Comparison of ENCODE assay signal across 8 cellular contexts in the genomic region with DNA sequence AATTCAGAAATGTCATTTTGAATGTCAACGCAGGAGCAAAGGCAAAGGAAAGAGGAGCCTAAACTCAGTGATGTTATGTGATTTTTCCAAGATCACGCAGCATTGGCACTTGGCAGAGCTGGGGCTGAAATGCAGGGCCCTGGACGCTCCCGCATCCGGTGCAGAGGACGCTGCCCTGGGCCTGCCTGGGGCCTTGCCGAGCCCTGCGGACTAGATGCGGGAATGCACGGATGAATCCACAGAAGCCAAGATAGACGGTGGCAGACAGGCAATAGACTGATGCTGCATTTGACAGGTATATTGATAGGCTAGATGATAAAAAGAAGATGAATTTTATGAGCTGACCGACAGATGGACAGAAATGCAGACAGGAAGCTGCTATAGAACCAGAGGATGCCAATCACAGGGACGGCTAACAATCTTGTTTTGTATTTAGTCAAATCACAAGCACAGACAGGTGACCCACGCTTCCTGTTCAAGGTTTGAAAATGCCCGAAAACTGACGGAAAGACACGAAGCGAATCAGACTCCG. TPM values are rescaled to one million over a fixed set of nuclear protein-coding genes. Genes with fewer than 3 reads are reported as not detected.
A peak's percentile ranks its signal among the peaks of the same experiment; 100 is the strongest.
DNase-seq lines count a peak whose midpoint lies in the region; ATAC-seq and TF ChIP-seq lines count a peak whose summit lies in the region.

No MANE protein-coding gene starts in this region.

- H3K36me3 ChIP-seq in Caco-2 (ENCODE audit: control insufficient read depth, insufficient read depth, low read length) (no peaks in the 10 kb centered on the region), MG63 (peaks cover 10% of the 10 kb centered on the region), neural progenitor cell (no peaks in the 10 kb centered on the region)

- peaks cover 40% of the 10 kb centered on the region for H3K79me2 ChIP-seq in neural progenitor cell (ENCODE audit: low read depth)

- TF ChIP-seq CTCF in Caco-2 (IDR thresholded peaks at IDR 0.05; ENCODE audit: insufficient read depth in 1 of 2, low read depth in 1 of 2, low read length in 1 of 2, severe bottlenecking in 1 of 2, unreplicated experiment in 1 of 2), result no peak
- no peak for TF ChIP-seq CTCF in neural progenitor cell (IDR thresholded peaks at IDR 0.05)

- ATAC-seq in effector memory CD8-positive, alpha-beta T cell (replicated peaks), result no peak
- ATAC-seq in HG02884 (IDR thresholded peaks at IDR 0.05; ENCODE audit: unreplicated experiment) (no peak), GM21737 (IDR thresholded peaks at IDR 0.05; ENCODE audit: unreplicated experiment) (no peak)

- H3K36me3 Mint-ChIP-seq in Caco-2 (ENCODE audit: insufficient read depth, unreplicated experiment) (peaks cover 19% of the 10 kb centered on the region), neural progenitor cell (peaks cover 3% of the 10 kb centered on the region)
- peaks cover 24% of the 10 kb centered on the region for H3K36me3 Mint-ChIP-seq in effector memory CD8-positive, alpha-beta T cell (ENCODE audit: insufficient read depth)

- H3K4me3 ChIP-seq in Caco-2 (ENCODE audit: low read depth, low read length), result peak overlapping the region; percentile 32
- peak overlapping the region; percentile 26 for H3K4me3 ChIP-seq in MG63
- H3K4me3 ChIP-seq in neural progenitor cell, result peak overlapping the region; percentile 31

- H3K9ac ChIP-seq in neural progenitor cell, result peak overlapping the region; percentile 25

- H3K4me1 ChIP-seq in Caco-2, result peaks cover 39% of the 10 kb centered on the region
- H3K4me1 ChIP-seq in neural progenitor cell, result peaks cover 36% of the 10 kb centered on the region

- intact Hi-C loops in Caco-2 (cut with micrococcal nuclease; ENCODE audit: unreplicated experiment), result loop anchor here (1.0 to 5.0 kb wide), 4 partner anchors 19 to 309 kb away; no protein-coding TSS in a partner anchor

- peaks cover 40% of the 10 kb centered on the region for H4K20me1 ChIP-seq in neural progenitor cell (ENCODE audit: low read depth)

- H3K4me3 Mint-ChIP-seq in Caco-2 (ENCODE audit: unreplicated experiment) (peak overlapping the region; percentile 94), neural progenitor cell (peak overlapping the region; percentile 82)
- peak overlapping the region; percentile 88 to 89 for H3K4me3 Mint-ChIP-seq in effector memory CD8-positive, alpha-beta T cell

- H3K27ac Mint-ChIP-seq in Caco-2 (ENCODE audit: unreplicated experiment) (peak overlapping the region; percentile 13), neural progenitor cell (no peak overlapping the region)
- H3K27ac Mint-ChIP-seq in effector memory CD8-positive, alpha-beta T cell, result peak overlapping the region; percentile 91 to 92

- no peaks in the 10 kb centered on the region for H3K9me3 Mint-ChIP-seq in Caco-2 (ENCODE audit: unreplicated experiment)
- no peaks in the 10 kb centered on the region for H3K9me3 Mint-ChIP-seq in effector memory CD8-positive, alpha-beta T cell
- no peaks in the 10 kb centered on the region for H3K9me3 Mint-ChIP-seq in neural progenitor cell

- H3K27ac ChIP-seq in neural progenitor cell, result no peak overlapping the region

- peak overlapping the region; percentile 45 for H2AFZ ChIP-seq in neural progenitor cell (replicated peaks)

- peaks cover 18% of the 10 kb centered on the region for H3F3A ChIP-seq in neural progenitor cell (ENCODE audit: low read depth)

- DNase-seq in Caco-2 (no peak), MG63 (no peak), neural progenitor cell (ENCODE audit: low spot score) (no peak), OCI-M1 (lab: John Stamatoyannopoulos, UW) (no peak), putamen (ENCODE audit: low spot score) (no peak)
- no peak for DNase-seq in effector memory CD8-positive, alpha-beta T cell

- H3K27me3 ChIP-seq in Caco-2 (replicated peaks; ENCODE audit: control insufficient read depth, insufficient read depth, low read length) (no peaks in the 10 kb centered on the region), MG63 (no peaks in the 10 kb centered on the region), neural progenitor cell (no peaks in the 10 kb centered on the region)

- H3K27me3 Mint-ChIP-seq in Caco-2 (ENCODE audit: insufficient read depth, unreplicated experiment) (no peaks in the 10 kb centered on the region), neural progenitor cell (ENCODE audit: insufficient read depth, low read depth) (peaks cover 9% of the 10 kb centered on the region)
- no peaks in the 10 kb centered on the region for H3K27me3 Mint-ChIP-seq in effector memory CD8-positive, alpha-beta T cell

- no peaks in the 10 kb centered on the region for H3K9me3 ChIP-seq in Caco-2
- no peaks in the 10 kb centered on the region for H3K9me3 ChIP-seq in MG63
- no peaks in the 10 kb centered on the region for H3K9me3 ChIP-seq in neural progenitor cell (ENCODE audit: low read depth)

- CTCF ChIA-PET in Caco-2 (lab: Charles Lee), result interaction anchor here (0.6 to 5.4 kb wide), 24 partner anchors 9 to 314 kb away, joined by 3 to 67 read pairs (median 4); a partner anchor contains a TSS

- H3K4me1 Mint-ChIP-seq in Caco-2 (ENCODE audit: low read depth, unreplicated experiment) (peaks cover 43% of the 10 kb centered on the region), neural progenitor cell (peaks cover 41% of the 10 kb centered on the region)
- peaks cover 41 to 44% of the 10 kb centered on the region in 2 donors for H3K4me1 Mint-ChIP-seq in effector memory CD8-positive, alpha-beta T cell (ENCODE audit: low read depth in 2 of 2)

- no TSS peak for BruUV-seq in Caco-2 (replicated peaks; lab: Mats Ljungman, UMichigan)

- peak overlapping the region; percentile 64 for H3K4me2 ChIP-seq in neural progenitor cell

- POLR2A ChIA-PET in Caco-2 (lab: Charles Lee), result interaction anchor here (0.5 to 1.1 kb wide), 12 partner anchors 11 to 348 kb away, joined by 3 to 9 read pairs (median 4); a partner anchor contains a TSS

RNA-seq across cellular contexts. Expression of a gene that starts 0.7 kb away (rescaled TPM):
- total RNA-seq in Caco-2 (2022), result 63.5 and 64.5 TPM in 2 replicates
- total RNA-seq in MG63 (2014; rRNA removed; shearing (Covaris generic); ENCODE audit: low replicate concordance), result 10.1 and 17.4 TPM in 2 replicates
- 23.0 and 25.4 TPM in 2 replicates for total RNA-seq in neural progenitor cell (ENCODE audit: low replicate concordance)

RNA-seq across cellular contexts. Expression of a gene that starts 25.0 kb away (rescaled TPM):
- 71.2 and 72.1 TPM in 2 replicates for total RNA-seq in Caco-2 (2022)
- total RNA-seq in MG63 (2014; rRNA removed; shearing (Covaris generic); ENCODE audit: low replicate concordance), result 15.1 and 26.2 TPM in 2 replicates
- total RNA-seq in neural progenitor cell (ENCODE audit: low replicate concordance), result 27.2 and 80.0 TPM in 2 replicates
